Comparison of ENCODE assay signal across 25 cellular contexts in genomic region chr6:129578315-129578714, GRCh38.
"Had no signal": no experiment of that assay in that cellular context is flagged by ENCODE, and none has a peak within 500 bp of the region (broad histone marks: within the 10 kb centered on the region; RNA-seq: fewer than 3 reads in every experiment).

No MANE protein-coding gene starts in this region.

- H3K27ac Mint-ChIP-seq: effector memory CD8-positive, alpha-beta T cell; memory B cell; natural killer cell; stimulated activated memory B cell treated with anti-CD40 and anti-IgM and Interleukin-4, amounts not matched to agents 10 μg/mL and 1 μg/mL and 100 μg/mL, for 72 hours; stimulated activated naive CD8-positive, alpha-beta T cell treated with anti-CD3 and anti-CD28 coated beads, Interleukin-15, Interleukin-2, amounts not matched to agents 100 ng/mL and 50 ng/mL, for 24 hours had no signal

- H3K4me3 Mint-ChIP-seq: effector memory CD8-positive, alpha-beta T cell; memory B cell; natural killer cell; stimulated activated memory B cell treated with anti-CD40 and anti-IgM and Interleukin-4, amounts not matched to agents 10 μg/mL and 1 μg/mL and 100 μg/mL, for 72 hours; stimulated activated naive CD8-positive, alpha-beta T cell treated with anti-CD3 and anti-CD28 coated beads, Interleukin-15, Interleukin-2, amounts not matched to agents 100 ng/mL and 50 ng/mL, for 24 hours had no signal

- FAIRE-seq: endometrium, kidney, urothelium cell line had no signal

- H3K36me3 Mint-ChIP-seq: natural killer cell had no signal

- DNase-seq: cortex of kidney; effector memory CD8-positive, alpha-beta T cell; foreskin fibroblast; gastrocnemius medialis; head of caudate nucleus; kidney; natural killer cell; occipital lobe; ovary; posterior cingulate gyrus; psoas muscle; right cardiac atrium; sigmoid colon; stimulated activated CD4-positive, alpha-beta T cell treated with anti-CD3 and anti-CD28 coated beads, Interleukin-4, amount 100 ng/mL, for 4 hours; upper lobe of left lung had no signal

- H3K27me3 Mint-ChIP-seq: effector memory CD8-positive, alpha-beta T cell; memory B cell; stimulated activated memory B cell treated with anti-CD40 and anti-IgM and Interleukin-4, amounts not matched to agents 10 μg/mL and 1 μg/mL and 100 μg/mL, for 72 hours; stimulated activated naive CD8-positive, alpha-beta T cell treated with anti-CD3 and anti-CD28 coated beads, Interleukin-15, Interleukin-2, amounts not matched to agents 100 ng/mL and 50 ng/mL, for 24 hours had no signal

- H3K9me3 ChIP-seq: gastrocnemius medialis, ovary, psoas muscle, sigmoid colon, thoracic aorta, tibial nerve, upper lobe of left lung had no signal

- H3K36me3 ChIP-seq: ovary, sigmoid colon, thoracic aorta had no signal

- ATAC-seq: effector memory CD8-positive, alpha-beta T cell; esophagus mucosa; gastrocnemius medialis; left lobe of liver; natural killer cell; psoas muscle; right cardiac atrium; stimulated activated memory B cell treated with anti-CD40 and anti-IgM and Interleukin-4, amounts not matched to agents 10 μg/mL and 1 μg/mL and 100 μg/mL, for 72 hours had no signal

- H3K9me3 Mint-ChIP-seq: effector memory CD8-positive, alpha-beta T cell; memory B cell; natural killer cell had no signal

- H3K27ac ChIP-seq: gastrocnemius medialis, ovary, psoas muscle, sigmoid colon, thoracic aorta, tibial nerve, upper lobe of left lung had no signal

- H3K4me1 ChIP-seq: gastrocnemius medialis, psoas muscle had no signal

- H3K4me3 ChIP-seq: gastrocnemius medialis, lung, ovary, psoas muscle, sigmoid colon, thoracic aorta, tibial nerve, upper lobe of left lung had no signal

- H3K27me3 ChIP-seq: gastrocnemius medialis, ovary, sigmoid colon, tibial nerve, upper lobe of left lung had no signal
